ENCODE assay signal across 14 cellular contexts in the genomic region with DNA sequence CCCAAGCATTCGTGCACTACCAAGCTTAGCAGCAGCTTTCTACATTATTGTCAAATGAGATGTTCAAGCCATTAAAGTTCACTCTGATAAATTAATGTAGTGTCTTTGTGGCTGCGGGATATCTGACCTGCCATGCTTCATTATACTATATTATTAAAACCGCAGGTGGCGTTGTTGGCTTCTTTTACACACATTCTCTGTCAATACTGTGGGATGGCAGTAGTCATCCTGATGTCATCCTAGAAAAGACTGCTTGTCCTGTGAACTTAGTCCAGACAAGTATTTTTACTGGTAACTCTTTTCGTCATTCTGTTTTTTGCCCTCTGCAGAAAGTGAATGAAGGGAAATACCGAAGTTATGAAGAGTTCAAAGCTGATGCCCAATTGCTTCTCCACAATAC.
DNase-seq lines count a peak whose midpoint lies in the region; ATAC-seq, FAIRE-seq and TF ChIP-seq lines count a peak whose summit lies in the region.
"Had no signal": no experiment of that assay in that cellular context is flagged by ENCODE, and none has a peak within 500 bp of the region (broad histone marks: within the 10 kb centered on the region; RNA-seq: fewer than 3 reads in every experiment).

No MANE protein-coding gene starts in this region.

- TF ChIP-seq POLR2A in A549 (IDR thresholded peaks at IDR 0.05; ENCODE audit: low read length) = no peak
- TF ChIP-seq POLR2A in uterus (IDR thresholded peaks at IDR 0.05) = no peak

- DNase-seq in A549 (ENCODE audit: low read depth in 1 of 2, low spot score in 1 of 2) = peak in 1 of 2 experiments; percentile 18
- peak; percentile 59 for DNase-seq in ELR (ENCODE audit: low read depth)
- DNase-seq in NCI-H748 treated with DMSO at 0.1 percent for 48 hours (lab: John Stamatoyannopoulos, UW) = peak; percentile 22
- DNase-seq in Kasumi-1 (lab: John Stamatoyannopoulos, UW) = no peak
- DNase-seq in left ventricle myocardium superior = no peak
- DNase-seq in uterus = no peak
- DNase-seq: GOT3, head of caudate nucleus, MG63, NCI-H524 treated with DMSO at 0.1 percent for 48 hours had no signal

- H3K9me3 ChIP-seq in A549 (no peaks in the 10 kb centered on the region), uterus (no peaks in the 10 kb centered on the region)
- H3K9me3 ChIP-seq: BLaER1, MG63 had no signal

- H3K4me1 ChIP-seq in A549 (no peaks in the 10 kb centered on the region), uterus (no peaks in the 10 kb centered on the region)
- H3K4me1 ChIP-seq: BLaER1 had no signal

- 88% methylated on average over 6 of the region's 6 CpGs for WGBS in A549 (ENCODE audit: missing lambda C conversion rate)

- CTCF ChIA-PET in A549 (lab: Yijun Ruan, JAX) = interaction anchor here (1.0 kb wide), 1 partner anchor 10 kb away, joined by 3 read pairs; no protein-coding TSS in a partner anchor

- no peaks in the 10 kb centered on the region for H3K36me3 ChIP-seq in uterus

- no peak for TF ChIP-seq EP300 in A549 (IDR thresholded peaks at IDR 0.05)

- H3K27me3 ChIP-seq in uterus = no peaks in the 10 kb centered on the region
- H3K27me3 ChIP-seq: BLaER1, MG63 had no signal

- intact Hi-C loops in left ventricle myocardium superior (cut with micrococcal nuclease) = no loop called here
- intact Hi-C loops in uterus (cut with DNase I; ENCODE audit: low total_unique reads) = no loop called here

- POLR2A ChIA-PET in A549 (lab: Yijun Ruan, JAX) = no interaction called here

- H3K27ac ChIP-seq in A549 (no peak overlapping the region), uterus (no peak overlapping the region)
- H3K27ac ChIP-seq: BLaER1 had no signal

- ATAC-seq in A549 (peak; percentile 46 to 54; a peak in 2 of 6 replicates), esophagus mucosa (peak; percentile 90), left ventricle myocardium superior (no peak), GM21367 (IDR thresholded peaks at IDR 0.05; ENCODE audit: unreplicated experiment) (no peak)

- TF ChIP-seq CTCF in A549 (IDR thresholded peaks at IDR 0.05) (0 out of 3 replicates have a peak, but pooled peaks have one; percentile 21), uterus (IDR thresholded peaks at IDR 0.05) (no peak)

- no peak overlapping the region for H3K4me2 ChIP-seq in A549
- H3K4me2 ChIP-seq: BLaER1 had no signal

- 0 out of 5 replicates have a peak, but pooled peaks have one; percentile 24 to 30 for TF ChIP-seq RAD21 in A549 (conservative IDR thresholded peaks at IDR 0.05 in 1 of 2, IDR thresholded peaks at IDR 0.05 in 1 of 2)

- no peak overlapping the region for H3K4me3 ChIP-seq in A549
- no peak overlapping the region for H3K4me3 ChIP-seq in uterus
- H3K4me3 ChIP-seq: BLaER1, MG63 had no signal

- FAIRE-seq in A549 (lab: Jason Lieb, UNC) = no peak
- FAIRE-seq: G401.6 had no signal

TF ChIP-seq in A549, 52 proteins besides CTCF, POLR2A, EP300 and RAD21:
- no peak for TF ChIP-seq POLR2AphosphoS2 (conservative IDR thresholded peaks at IDR 0.05; ENCODE audit: low read length)

Comparison
In these comparisons a context has a peak if more than half of its experiments do, and no peak if none do; other contexts are left out.
1. ATAC-seq: peak in A549 (2 of 2) and esophagus mucosa (single experiment); none in left ventricle myocardium superior (single experiment) and GM21367 (single experiment).
2. DNase-seq: peak in ELR (single experiment) and NCI-H748 treated with DMSO at 0.1 percent for 48 hours (single experiment); none in Kasumi-1 (0 of 2), left ventricle myocardium superior (single experiment) and uterus (0 of 2).